Comparison of ENCODE assay signal across 2 cellular contexts in genomic region chr11:63551889-63552266, GRCh38.
TF ChIP-seq lines count a peak whose summit lies in the region.

No MANE protein-coding gene starts in this region.

TF ChIP-seq in GM23338, 12 proteins besides CTCF, POLR2A, EP300 and RAD21:
- TF ChIP-seq ZNF114 (CRISPR knock-in tag; IDR thresholded peaks at IDR 0.05) (no peak), JUNB (IDR thresholded peaks at IDR 0.05; ENCODE audit: unreplicated experiment) (no peak), POLR2AphosphoS5 (IDR thresholded peaks at IDR 0.05; ENCODE audit: low read depth) (no peak), ZNF462 (CRISPR knock-in tag; IDR thresholded peaks at IDR 0.05) (no peak), CREB1 (CRISPR knock-in tag; IDR thresholded peaks at IDR 0.05; ENCODE audit: low read depth) (no peak), NANOG (IDR thresholded peaks at IDR 0.05; ENCODE audit: borderline replicate concordance) (no peak), ETS1 (IDR thresholded peaks at IDR 0.05) (no peak), EZH2 (IDR thresholded peaks at IDR 0.05; ENCODE audit: low read depth, unreplicated experiment) (no peak), REST (IDR thresholded peaks at IDR 0.05; ENCODE audit: unreplicated experiment) (no peak), EZH2phosphoT487 (IDR thresholded peaks at IDR 0.05; ENCODE audit: unreplicated experiment) (no peak), ZNF331 (CRISPR knock-in tag; IDR thresholded peaks at IDR 0.05; ENCODE audit: low read depth) (no peak), STAT1 (IDR thresholded peaks at IDR 0.05; ENCODE audit: unreplicated experiment) (no peak)
TF ChIP-seq in GM23338: peak in this region for 0.

TF ChIP-seq in K562, 482 proteins besides CTCF, POLR2A, EP300 and RAD21:
- peak; percentile 22 for TF ChIP-seq CTCFL (IDR thresholded peaks at IDR 0.05; ENCODE audit: borderline replicate concordance, insufficient read depth, low read depth, low read length, poor library complexity, severe bottlenecking)
- TF ChIP-seq YY1 (IDR thresholded peaks at IDR 0.05; ENCODE audit: borderline replicate concordance in 1 of 3, control insufficient read depth in 1 of 3, extremely low read depth in 1 of 3, insufficient read depth in 3 of 3, insufficient read length in 1 of 3, insufficient replicate concordance in 2 of 3, low read depth in 1 of 3, low read length in 2 of 3): peak in 1 of 3 experiments; percentile 77
- TF ChIP-seq THRB (CRISPR knock-in tag; conservative IDR thresholded peaks at IDR 0.05): no peak
TF ChIP-seq in K562: peak in this region for 2.
